29 cellular contexts compared by ENCODE assay signal in the genomic region with DNA sequence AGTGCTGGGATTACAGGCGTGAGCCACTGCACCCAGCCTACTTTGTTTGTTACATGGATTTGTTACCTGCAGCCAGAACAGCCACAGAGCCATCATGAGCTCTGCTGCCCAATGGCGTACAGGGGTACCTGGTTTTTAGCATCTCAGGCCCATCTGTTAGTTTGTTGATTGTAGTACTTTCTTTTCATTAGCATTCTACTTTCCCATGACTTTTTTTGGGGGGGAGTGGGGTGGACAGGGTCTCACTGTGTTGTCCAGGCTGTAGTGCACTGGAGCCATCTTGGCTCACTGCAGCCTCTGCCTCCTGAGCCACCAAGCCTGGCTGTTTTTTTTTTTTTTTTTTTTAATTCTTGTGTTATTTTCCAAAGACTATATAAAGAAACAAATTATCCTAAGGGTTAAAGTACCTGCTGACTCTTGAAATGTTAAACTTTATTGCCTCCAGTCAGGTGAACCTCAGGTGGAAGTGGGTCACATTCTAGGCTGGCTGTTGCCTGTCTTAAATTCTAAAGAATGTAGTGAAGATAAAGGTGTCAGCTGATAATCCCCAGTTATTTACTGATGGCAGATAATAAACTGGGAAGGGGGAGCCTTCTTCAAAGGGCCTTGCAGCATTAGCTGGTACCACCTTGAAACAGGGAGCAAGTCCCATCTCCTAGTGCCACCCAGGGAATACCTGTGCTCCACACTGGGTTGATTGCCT. TPM values are rescaled to one million over a fixed set of nuclear protein-coding genes. Genes with fewer than 3 reads are reported as not detected.
"Had no signal": no experiment of that assay in that cellular context is flagged by ENCODE, and none has a peak within 500 bp of the region (broad histone marks: within the 10 kb centered on the region; RNA-seq: fewer than 3 reads in every experiment).

No MANE protein-coding gene starts in this region.

- H3K4me1 ChIP-seq: colonic mucosa, esophagus muscularis mucosa, foreskin keratinocyte, gastroesophageal sphincter, heart right ventricle, psoas muscle, spleen, testis, tibial artery had no signal

- H3K36me3 ChIP-seq: colonic mucosa, ovary had no signal

- DNase-seq: colonic mucosa; effector CD8-positive, alpha-beta T cell; endodermal cell; foreskin keratinocyte; heart right ventricle; hypothalamus; immature natural killer cell; islet precursor cell; kidney glomerular epithelial cell; midbrain; naive thymus-derived CD8-positive, alpha-beta T cell; nephron progenitor cell; nucleus accumbens; ovary; psoas muscle; spleen; stimulated activated CD4-positive, alpha-beta T cell treated with anti-CD3 and anti-CD28 coated beads, Interleukin-4, amount 100 ng/mL, for 4 hours; stimulated activated naive CD8-positive, alpha-beta T cell treated with anti-CD3 and anti-CD28 coated beads, Interleukin-15, Interleukin-2, amounts not matched to agents 100 U/mL and 50 U/mL, for 24 hours; substantia nigra; testis; tibial artery had no signal

- H3K27ac ChIP-seq: colonic mucosa, esophagus muscularis mucosa, foreskin keratinocyte, gastroesophageal sphincter, heart right ventricle, ovary, psoas muscle, skin epidermis, spleen, testis, tibial artery had no signal

- H3K27me3 ChIP-seq: colonic mucosa, esophagus muscularis mucosa, foreskin keratinocyte, gastroesophageal sphincter, heart right ventricle, ovary, spleen, testis, tibial artery had no signal

- H3K9me3 ChIP-seq: colonic mucosa, esophagus muscularis mucosa, gastroesophageal sphincter, heart right ventricle, ovary, psoas muscle, spleen, testis, tibial artery had no signal

- H3K4me3 ChIP-seq: colonic mucosa, esophagus muscularis mucosa, gastroesophageal sphincter, heart right ventricle, lung, ovary, psoas muscle, skin epidermis, spleen, testis, tibial artery had no signal

- ATAC-seq: foreskin keratinocyte; gastroesophageal sphincter; heart right ventricle; naive thymus-derived CD8-positive, alpha-beta T cell; psoas muscle; right cardiac atrium; stimulated activated memory B cell treated with anti-CD40 and anti-IgM and Interleukin-4, amounts not matched to agents 10 μg/mL and 1 μg/mL and 100 μg/mL, for 72 hours; stimulated activated naive CD8-positive, alpha-beta T cell treated with anti-CD3 and anti-CD28 coated beads, Interleukin-15, Interleukin-2, amounts not matched to agents 100 U/mL and 50 U/mL, for 24 hours had no signal

RNA-seq across cellular contexts. Expression of gene SLC44A4, which starts 31.4 kb away (rescaled TPM):
- total RNA-seq: chondrocyte; fibroblast of lung; naive thymus-derived CD8-positive, alpha-beta T cell; right cardiac atrium had no signal
- polyA plus RNA-seq: fibroblast of lung; immature natural killer cell; naive thymus-derived CD8-positive, alpha-beta T cell had no signal
